In the genomic region with DNA sequence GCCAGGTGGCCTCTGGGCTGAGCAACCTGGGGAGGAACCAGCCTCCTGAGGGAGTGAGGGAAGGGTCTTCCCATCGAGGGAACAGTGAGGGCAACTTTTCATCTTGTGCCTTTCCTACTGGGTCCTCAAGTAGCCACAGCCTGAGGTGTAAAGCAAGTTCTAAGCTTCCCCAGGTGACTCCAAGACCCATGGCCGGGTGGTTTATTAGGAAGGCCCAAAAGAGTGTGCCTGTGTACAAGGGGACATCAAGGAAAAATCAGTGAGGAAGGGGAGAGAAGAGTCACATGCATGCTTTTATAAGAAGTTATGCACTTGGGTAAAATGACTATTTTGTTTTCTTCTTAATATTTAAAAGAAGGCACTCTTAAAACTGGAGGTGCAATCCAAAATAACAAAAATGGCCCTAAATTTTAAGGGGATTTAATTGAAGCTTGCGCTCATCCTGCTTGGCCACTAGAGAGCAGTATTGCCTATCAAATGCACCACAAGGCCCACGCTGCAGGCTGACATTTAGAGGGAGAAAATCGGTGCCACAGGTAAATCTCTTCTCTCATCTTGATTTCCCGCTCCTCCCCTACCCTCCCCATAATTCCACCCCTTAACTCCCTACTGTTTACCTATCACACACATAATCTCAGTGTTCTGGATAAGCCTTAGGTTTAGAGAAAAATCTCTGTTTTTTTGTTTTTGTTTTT, we compare ENCODE assay signal across 10 cellular contexts. TPM values are rescaled to one million over a fixed set of nuclear protein-coding genes. Genes with fewer than 3 reads are reported as not detected.
DNase-seq lines count a peak whose midpoint lies in the region; ATAC-seq, FAIRE-seq and TF ChIP-seq lines count a peak whose summit lies in the region.
"Had no signal": no experiment of that assay in that cellular context is flagged by ENCODE, and none has a peak within 500 bp of the region (broad histone marks: within the 10 kb centered on the region; RNA-seq: fewer than 3 reads in every experiment).

No MANE protein-coding gene starts in this region.

- H3K9me3 Mint-ChIP-seq in activated CD8-positive, alpha-beta T cell treated with anti-CD3 and anti-CD28 coated beads for 36 hours, result no peaks in the 10 kb centered on the region
- no peaks in the 10 kb centered on the region for H3K9me3 Mint-ChIP-seq in osteocyte (ENCODE audit: unreplicated experiment)
- H3K9me3 Mint-ChIP-seq: stimulated activated naive CD8-positive, alpha-beta T cell treated with anti-CD3 and anti-CD28 coated beads, Interleukin-15, Interleukin-2, amounts not matched to agents 100 ng/mL and 50 ng/mL, for 24 hours had no signal

- CTCF ChIA-PET in activated CD8-positive, alpha-beta T cell treated with anti-CD3 and anti-CD28 coated beads for 36 hours (lab: Charles Lee), result interaction anchor here (0.7 to 5.5 kb wide), 15 partner anchors 9 to 1012 kb away, joined by 3 to 67 read pairs (median 3); no protein-coding TSS in a partner anchor

- H3K36me3 Mint-ChIP-seq in activated CD8-positive, alpha-beta T cell treated with anti-CD3 and anti-CD28 coated beads for 36 hours (ENCODE audit: low read depth), result no peaks in the 10 kb centered on the region
- no peaks in the 10 kb centered on the region for H3K36me3 Mint-ChIP-seq in osteocyte (ENCODE audit: unreplicated experiment)

- H3K27me3 Mint-ChIP-seq in activated CD8-positive, alpha-beta T cell treated with anti-CD3 and anti-CD28 coated beads for 36 hours, result peaks cover 10% of the 10 kb centered on the region
- no peaks in the 10 kb centered on the region for H3K27me3 Mint-ChIP-seq in osteocyte (ENCODE audit: unreplicated experiment)

- no peaks in the 10 kb centered on the region for H3K4me1 Mint-ChIP-seq in activated CD8-positive, alpha-beta T cell treated with anti-CD3 and anti-CD28 coated beads for 36 hours (ENCODE audit: low read depth)
- H3K4me1 Mint-ChIP-seq in osteocyte (ENCODE audit: unreplicated experiment), result peaks cover 13% of the 10 kb centered on the region

- peak; percentile 6 for FAIRE-seq in frontal cortex (lab: Jason Lieb, UNC)

- no peak overlapping the region for H3K4me3 Mint-ChIP-seq in activated CD8-positive, alpha-beta T cell treated with anti-CD3 and anti-CD28 coated beads for 36 hours
- H3K4me3 Mint-ChIP-seq in osteocyte (ENCODE audit: unreplicated experiment), result no peak overlapping the region
- H3K4me3 Mint-ChIP-seq: stimulated activated naive CD8-positive, alpha-beta T cell treated with anti-CD3 and anti-CD28 coated beads, Interleukin-15, Interleukin-2, amounts not matched to agents 100 ng/mL and 50 ng/mL, for 24 hours had no signal

- peak; percentile 65 for DNase-seq in DMS114 treated with DMSO at 0.1 percent for 48 hours (lab: John Stamatoyannopoulos, UW; ENCODE audit: unreplicated experiment)
- peak; percentile 68 for DNase-seq in H4 (ENCODE audit: low spot score)
- DNase-seq in NCI-H446 treated with DMSO at 0.1 percent for 48 hours (lab: John Stamatoyannopoulos, UW), result peak; percentile 16
- DNase-seq in activated CD8-positive, alpha-beta T cell treated with anti-CD3 and anti-CD28 coated beads for 36 hours, result peak; percentile 41
- peak; percentile 51 to 60 for DNase-seq in frontal cortex (ENCODE audit: low spot score in 2 of 2)
- no peak for DNase-seq in osteocyte (ENCODE audit: extremely low spot score, unreplicated experiment)
- no peak for DNase-seq in mesenteric fat pad (ENCODE audit: low spot score)

- peak; percentile 75 for TF ChIP-seq CTCF in activated CD8-positive, alpha-beta T cell treated with anti-CD3 and anti-CD28 coated beads for 36 hours (IDR thresholded peaks at IDR 0.05)
- TF ChIP-seq CTCF in osteocyte (IDR thresholded peaks at IDR 0.05), result peak; percentile 90

- H3K27ac Mint-ChIP-seq in activated CD8-positive, alpha-beta T cell treated with anti-CD3 and anti-CD28 coated beads for 36 hours, result no peak overlapping the region
- no peak overlapping the region for H3K27ac Mint-ChIP-seq in osteocyte (ENCODE audit: unreplicated experiment)
- H3K27ac Mint-ChIP-seq: stimulated activated naive CD8-positive, alpha-beta T cell treated with anti-CD3 and anti-CD28 coated beads, Interleukin-15, Interleukin-2, amounts not matched to agents 100 ng/mL and 50 ng/mL, for 24 hours had no signal

- ATAC-seq in activated CD8-positive, alpha-beta T cell treated with anti-CD3 and anti-CD28 coated beads for 36 hours, result peak; percentile 53
- no peak for ATAC-seq in HG03521 (IDR thresholded peaks at IDR 0.05; ENCODE audit: unreplicated experiment)

- POLR2A ChIA-PET in activated CD8-positive, alpha-beta T cell treated with anti-CD3 and anti-CD28 coated beads for 36 hours (lab: Charles Lee), result interaction anchor here (1.0 kb wide), 1 partner anchor 10 kb away, joined by 3 read pairs; no protein-coding TSS in a partner anchor

- intact Hi-C loops in activated CD8-positive, alpha-beta T cell treated with anti-CD3 and anti-CD28 coated beads for 36 hours (cut with micrococcal nuclease), result loop anchor here (2.0 to 10.0 kb wide), 2 partner anchors 136 to 366 kb away; no protein-coding TSS in a partner anchor

RNA-seq across cellular contexts. Expression of gene NANOGP8, which starts 6.7 kb away (rescaled TPM):
- not detected in 2 replicates for total RNA-seq in H4 (2014; rRNA removed; shearing (Covaris generic))
- not detected for total RNA-seq in activated CD8-positive, alpha-beta T cell treated with anti-CD3 and anti-CD28 coated beads for 36 hours
- total RNA-seq in frontal cortex, result not detected
- 0.54 TPM in 1 of 2 replicates, not detected in the other for total RNA-seq in osteocyte
- not detected for total RNA-seq in mesenteric fat pad
- total RNA-seq: activated CD8-positive, alpha-beta memory T cell treated with anti-CD3 and anti-CD28 coated beads for 36 hours had no signal

Comparison
In these comparisons a context has a peak if more than half of its experiments do, and no peak if none do; other contexts are left out.
1. DNase-seq: peak in DMS114 treated with DMSO at 0.1 percent for 48 hours (single experiment), H4 (single experiment), NCI-H446 treated with DMSO at 0.1 percent for 48 hours (single experiment), activated CD8-positive, alpha-beta T cell treated with anti-CD3 and anti-CD28 coated beads for 36 hours (single experiment) and frontal cortex (2 of 2); none in osteocyte (single experiment) and mesenteric fat pad (single experiment).